In genomic region chr9:16344343-16344742, GRCh38 we compare ENCODE assay signal across 10 cellular contexts.
DNase-seq lines count a peak whose midpoint lies in the region; ATAC-seq, FAIRE-seq and TF ChIP-seq lines count a peak whose summit lies in the region.
"Had no signal": no experiment of that assay in that cellular context is flagged by ENCODE, and none has a peak within 500 bp of the region (broad histone marks: within the 10 kb centered on the region; RNA-seq: fewer than 3 reads in every experiment).

No MANE protein-coding gene starts in this region.

- in situ Hi-C loops in astrocyte of the spinal cord (cut with HindIII; ENCODE audit: low sequenced_read_pairs): no loop called here

- DNase-seq in H54 (ENCODE audit: insufficient read length, low spot score) (peak; percentile 54), astrocyte of the spinal cord (ENCODE audit: low read depth, low spot score) (peak; percentile 95), iPS-NIHi7 (ENCODE audit: extremely low spot score) (peak; percentile 43), smooth muscle cell of the brain vasculature (ENCODE audit: low read depth, low spot score) (peak; percentile 23), NOMO-1 treated with DMSO at 0.1 percent for 48 hours (lab: John Stamatoyannopoulos, UW; ENCODE audit: unreplicated experiment) (no peak), NCI-H345 (lab: John Stamatoyannopoulos, UW) (no peak)

- FAIRE-seq in H54 (lab: Jason Lieb, UNC): peak; percentile 43
- FAIRE-seq: colon, islet of Langerhans had no signal

- no peak for ATAC-seq in GM21515 (IDR thresholded peaks at IDR 0.05; ENCODE audit: unreplicated experiment)
- ATAC-seq in HG03520 (IDR thresholded peaks at IDR 0.05; ENCODE audit: unreplicated experiment): no peak

- no peak for TF ChIP-seq CTCF in astrocyte of the spinal cord (IDR thresholded peaks at IDR 0.05; ENCODE audit: low read depth, low read length)

- no peak overlapping the region for H3K4me3 ChIP-seq in astrocyte of the spinal cord (ENCODE audit: low read depth, low read length)

- no peak for TF ChIP-seq POLR2A in H54 (IDR thresholded peaks at IDR 0.05; ENCODE audit: low read depth, low read length)

Comparison
In these comparisons a context has a peak if more than half of its experiments do, and no peak if none do; other contexts are left out.
1. DNase-seq: peak in H54 (single experiment), astrocyte of the spinal cord (single experiment), iPS-NIHi7 (single experiment) and smooth muscle cell of the brain vasculature (single experiment); none in NOMO-1 treated with DMSO at 0.1 percent for 48 hours (single experiment) and NCI-H345 (single experiment).